ENCODE assay signal across 1 cellular context in the genomic region with DNA sequence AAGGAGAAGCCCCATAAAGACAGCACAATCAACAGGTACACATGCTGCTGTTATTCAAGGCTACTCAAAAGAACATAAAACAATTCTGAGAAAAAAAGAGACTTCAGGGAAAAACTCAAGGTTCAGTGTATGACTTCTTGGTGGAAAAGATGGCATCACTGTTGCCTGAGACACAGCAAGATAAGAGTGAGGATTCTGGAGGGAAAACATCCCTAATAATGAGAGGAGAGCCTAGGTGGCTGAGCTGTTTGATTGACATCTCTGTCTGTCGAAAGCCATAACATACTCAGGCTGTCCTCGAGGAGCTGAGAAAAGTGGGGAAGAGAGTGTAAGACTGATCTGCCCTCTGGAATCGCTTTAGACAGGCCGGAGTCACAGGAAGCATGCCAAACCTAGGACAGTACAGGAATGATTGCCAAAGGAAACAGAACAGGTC.
TF ChIP-seq lines count a peak whose summit lies in the region.

No MANE protein-coding gene starts in this region.

TF ChIP-seq in K562, 482 proteins besides CTCF, POLR2A, EP300 and RAD21 (continued from another document):
- TF ChIP-seq, protein P1, sequence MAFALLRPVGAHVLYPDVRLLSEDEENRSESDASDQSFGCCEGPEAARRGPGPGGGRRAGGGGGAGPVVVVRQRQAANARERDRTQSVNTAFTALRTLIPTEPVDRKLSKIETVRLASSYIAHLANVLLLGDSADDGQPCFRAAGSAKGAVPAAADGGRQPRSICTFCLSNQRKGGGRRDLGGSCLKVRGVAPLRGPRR (CRISPR knock-in tag; IDR thresholded peaks at IDR 0.05) = 0 out of 2 replicates have a peak, but pooled peaks have one; percentile 56
- TF ChIP-seq ZNF740 (CRISPR knock-in tag; IDR thresholded peaks at IDR 0.05) = no peak
- TF ChIP-seq ZNF740 (tag; IDR thresholded peaks at IDR 0.05) = peak in 1 of 2 experiments; percentile 61; a peak in 1 of 4 replicates
